In genomic region chr2:131495506-131495905, GRCh38 we compare ENCODE assay signal across 10 cellular contexts. TPM values are rescaled to one million over a fixed set of nuclear protein-coding genes. Genes with fewer than 3 reads are reported as not detected.
"Had no signal": no experiment of that assay in that cellular context is flagged by ENCODE, and none has a peak within 500 bp of the region (broad histone marks: within the 10 kb centered on the region; RNA-seq: fewer than 3 reads in every experiment).

No MANE protein-coding gene starts in this region.

RNA-seq across cellular contexts. Expression of gene TUBA3D, which starts 19.6 kb away (rescaled TPM):
- total RNA-seq: endothelial cell of umbilical vein; kidney; left lung; mammary epithelial cell; mononuclear cell; sciatic nerve; T-helper 2 cell treated with Interferon-gamma antibody and Interleukin-4, amounts not matched to agents 100 ng/mL and 5 ng/mL, for 36 hours; thoracic aorta; ureter had no signal
- polyA plus RNA-seq: endothelial cell of umbilical vein, mammary epithelial cell, neural cell had no signal
